Comparison of ENCODE assay signal across 11 cellular contexts in the genomic region with DNA sequence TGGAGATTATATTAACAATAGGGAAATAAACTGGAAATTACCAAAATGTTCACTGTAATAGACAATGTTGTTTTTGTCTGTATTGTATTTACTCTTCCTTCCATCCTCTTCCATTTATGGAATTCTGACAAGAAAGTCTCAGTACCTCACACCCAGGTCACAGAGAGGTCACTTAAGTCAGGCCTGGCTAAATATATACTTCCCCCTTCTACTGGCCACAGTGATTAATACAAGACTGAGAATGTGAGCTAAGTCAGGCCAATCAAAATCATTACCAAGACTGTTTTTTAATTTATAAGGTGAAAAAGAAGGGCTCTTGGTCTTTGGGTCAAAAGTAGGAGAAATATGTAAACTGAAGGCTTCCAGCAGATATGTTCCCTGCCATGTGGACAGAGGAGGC.
DNase-seq lines count a peak whose midpoint lies in the region; ATAC-seq and TF ChIP-seq lines count a peak whose summit lies in the region.
"Had no signal": no experiment of that assay in that cellular context is flagged by ENCODE, and none has a peak within 500 bp of the region (broad histone marks: within the 10 kb centered on the region; RNA-seq: fewer than 3 reads in every experiment).

No MANE protein-coding gene starts in this region.

- H3K9me3 Mint-ChIP-seq in activated CD8-positive, alpha-beta T cell treated with anti-CD3 and anti-CD28 coated beads for 36 hours: no peaks in the 10 kb centered on the region

- intact Hi-C loops in activated CD8-positive, alpha-beta T cell treated with anti-CD3 and anti-CD28 coated beads for 36 hours (cut with micrococcal nuclease): no loop called here

- H3K27ac Mint-ChIP-seq in activated CD8-positive, alpha-beta T cell treated with anti-CD3 and anti-CD28 coated beads for 36 hours: no peak overlapping the region

- peak; percentile 71 for ATAC-seq in GM18517 (IDR thresholded peaks at IDR 0.05; ENCODE audit: unreplicated experiment)
- peak; percentile 86 for ATAC-seq in GM21786 (IDR thresholded peaks at IDR 0.05; ENCODE audit: unreplicated experiment)
- peak; percentile 74 for ATAC-seq in HG03571 (IDR thresholded peaks at IDR 0.05; ENCODE audit: unreplicated experiment)
- no peak for ATAC-seq in activated CD8-positive, alpha-beta T cell treated with anti-CD3 and anti-CD28 coated beads for 36 hours

- H3K36me3 Mint-ChIP-seq in activated CD8-positive, alpha-beta T cell treated with anti-CD3 and anti-CD28 coated beads for 36 hours (ENCODE audit: low read depth): peaks cover 8% of the 10 kb centered on the region

- POLR2A ChIA-PET in activated CD8-positive, alpha-beta T cell treated with anti-CD3 and anti-CD28 coated beads for 36 hours (lab: Charles Lee): interaction anchor here (0.5 kb wide), 1 partner anchor 150 kb away, joined by 3 read pairs; no protein-coding TSS in a partner anchor

- no peaks in the 10 kb centered on the region for H3K27me3 Mint-ChIP-seq in activated CD8-positive, alpha-beta T cell treated with anti-CD3 and anti-CD28 coated beads for 36 hours

- CTCF ChIA-PET in activated CD8-positive, alpha-beta T cell treated with anti-CD3 and anti-CD28 coated beads for 36 hours (lab: Charles Lee): interaction anchor here (1.1 to 1.2 kb wide), 2 partner anchors 10 to 37 kb away, joined by 3 read pairs; no protein-coding TSS in a partner anchor

- peaks cover 50% of the 10 kb centered on the region for H3K4me1 Mint-ChIP-seq in activated CD8-positive, alpha-beta T cell treated with anti-CD3 and anti-CD28 coated beads for 36 hours (ENCODE audit: low read depth)

- DNase-seq in kidney tubule cell (ENCODE audit: low spot score) (peak; percentile 65), NCI-H2227 treated with DMSO at 0.1 percent for 48 hours (lab: John Stamatoyannopoulos, UW) (no peak), superior temporal gyrus (ENCODE audit: extremely low spot score) (no peak), hippocampal formation (lab: John Stamatoyannopoulos, UW) (no peak)
- no peak for DNase-seq in activated CD8-positive, alpha-beta T cell treated with anti-CD3 and anti-CD28 coated beads for 36 hours
- DNase-seq: EL, NCI-H187 treated with DMSO at 0.1 percent for 48 hours, T-helper 1 cell had no signal

- no peak overlapping the region for H3K4me3 Mint-ChIP-seq in activated CD8-positive, alpha-beta T cell treated with anti-CD3 and anti-CD28 coated beads for 36 hours

- no peak for TF ChIP-seq CTCF in activated CD8-positive, alpha-beta T cell treated with anti-CD3 and anti-CD28 coated beads for 36 hours (IDR thresholded peaks at IDR 0.05)
